ENCODE assay signal across 9 cellular contexts in the genomic region with DNA sequence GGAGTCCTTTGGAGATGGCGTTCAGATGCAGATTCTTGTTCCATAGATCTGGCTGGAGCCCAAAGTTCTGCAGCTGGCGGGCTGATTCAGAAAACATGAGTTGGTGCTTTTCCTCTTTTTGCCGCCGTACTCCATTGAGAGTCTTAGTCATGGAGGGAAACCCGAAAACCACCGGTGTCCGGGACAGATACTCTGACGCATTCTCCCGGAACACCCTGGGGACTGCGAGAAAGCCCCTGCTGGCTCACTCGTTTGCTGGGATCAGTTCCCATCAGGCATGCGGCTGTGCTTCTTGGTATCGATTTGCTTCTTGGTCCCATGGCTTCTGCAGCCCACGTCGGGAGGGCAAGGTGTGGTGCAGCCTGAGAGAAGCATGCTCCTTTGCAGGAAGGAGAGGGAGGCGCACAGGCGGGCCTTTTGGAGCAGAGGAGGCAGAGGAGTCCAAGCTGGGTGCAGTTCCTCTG. TPM values are rescaled to one million over a fixed set of nuclear protein-coding genes. Genes with fewer than 3 reads are reported as not detected.
DNase-seq lines count a peak whose midpoint lies in the region; ATAC-seq, FAIRE-seq and TF ChIP-seq lines count a peak whose summit lies in the region.
"Had no signal": no experiment of that assay in that cellular context is flagged by ENCODE, and none has a peak within 500 bp of the region (broad histone marks: within the 10 kb centered on the region; RNA-seq: fewer than 3 reads in every experiment).

No MANE protein-coding gene starts in this region.

- H3K9me3 Mint-ChIP-seq in activated naive CD4-positive, alpha-beta T cell treated with anti-CD3 and anti-CD28 coated beads for 36 hours: no peaks in the 10 kb centered on the region
- H3K9me3 Mint-ChIP-seq in activated naive CD4-positive, alpha-beta T cell treated with anti-CD3 and anti-CD28 coated beads, Interleukin-2, amount 10 ng/mL, durations not matched to agents 7 days and 5 days: no peaks in the 10 kb centered on the region
- H3K9me3 Mint-ChIP-seq in activated naive CD8-positive, alpha-beta T cell treated with anti-CD3 and anti-CD28 coated beads, Interleukin-2, amount 50 U/mL, for 24 hours: no peaks in the 10 kb centered on the region

- H3K27ac ChIP-seq in kidney (ENCODE audit: low read depth in 2 of 2, low read length in 2 of 2): no peak overlapping the region

- FAIRE-seq in kidney (lab: Jason Lieb, UNC): no peak
- FAIRE-seq: G401.6 had no signal

- CTCF ChIA-PET in activated naive CD4-positive, alpha-beta T cell treated with anti-CD3 and anti-CD28 coated beads for 36 hours (lab: Charles Lee): interaction anchor here (0.7 to 2.0 kb wide), 5 partner anchors 23 to 230 kb away, joined by 3 to 8 read pairs (median 5); partner anchors contain the start of gene PFKFB3
- CTCF ChIA-PET in activated naive CD4-positive, alpha-beta T cell treated with anti-CD3 and anti-CD28 coated beads, Interleukin-2, amount 10 ng/mL, durations not matched to agents 7 days and 5 days (lab: Charles Lee): interaction anchor here (1.3 to 4.1 kb wide), 6 partner anchors 13 to 234 kb away, joined by 3 to 32 read pairs (median 15); partner anchors contain the start of gene PFKFB3
- CTCF ChIA-PET in GM10248 (lab: Yijun Ruan, JAX): interaction anchor here (0.7 to 1.8 kb wide), 4 partner anchors 20 to 230 kb away, joined by 3 to 8 read pairs (median 6); partner anchors contain the start of gene PFKFB3

- H3K9ac ChIP-seq in kidney (ENCODE audit: low read length in 2 of 2): no peak overlapping the region

- H3K4me3 ChIP-seq in kidney (ENCODE audit: low read length in 2 of 2): no peak overlapping the region

- peak; percentile 57 for ATAC-seq in activated naive CD8-positive, alpha-beta T cell treated with anti-CD3 and anti-CD28 coated beads, Interleukin-2, amount 50 U/mL, for 24 hours
- ATAC-seq in left lobe of liver: no peak

- H3K36me3 Mint-ChIP-seq in activated naive CD4-positive, alpha-beta T cell treated with anti-CD3 and anti-CD28 coated beads for 36 hours (ENCODE audit: low read depth): peaks cover 31% of the 10 kb centered on the region
- H3K36me3 Mint-ChIP-seq in activated naive CD4-positive, alpha-beta T cell treated with anti-CD3 and anti-CD28 coated beads, Interleukin-2, amount 10 ng/mL, durations not matched to agents 7 days and 5 days: peaks cover 21% of the 10 kb centered on the region
- H3K36me3 Mint-ChIP-seq in activated naive CD8-positive, alpha-beta T cell treated with anti-CD3 and anti-CD28 coated beads, Interleukin-2, amount 50 U/mL, for 24 hours (ENCODE audit: low read depth): peaks cover 25% of the 10 kb centered on the region

- peak; percentile 82 for DNase-seq in activated naive CD4-positive, alpha-beta T cell treated with anti-CD3 and anti-CD28 coated beads for 36 hours
- no peak for DNase-seq in activated naive CD4-positive, alpha-beta T cell treated with anti-CD3 and anti-CD28 coated beads, Interleukin-2, amount 10 ng/mL, durations not matched to agents 7 days and 5 days
- DNase-seq in activated naive CD8-positive, alpha-beta T cell treated with anti-CD3 and anti-CD28 coated beads, Interleukin-2, amount 50 U/mL, for 24 hours: peak; percentile 37
- peak; percentile 80 for DNase-seq in kidney
- DNase-seq in superior temporal gyrus (ENCODE audit: extremely low spot score): peak; percentile 94
- no peak for DNase-seq in NCI-H526 treated with DMSO at 0.1 percent for 48 hours (lab: John Stamatoyannopoulos, UW)
- DNase-seq in GM10248 (ENCODE audit: extremely low spot score): no peak
- DNase-seq in left lobe of liver (ENCODE audit: low spot score): no peak

- H3K27ac Mint-ChIP-seq in activated naive CD4-positive, alpha-beta T cell treated with anti-CD3 and anti-CD28 coated beads for 36 hours: peak overlapping the region; percentile 70
- no peak overlapping the region for H3K27ac Mint-ChIP-seq in activated naive CD4-positive, alpha-beta T cell treated with anti-CD3 and anti-CD28 coated beads, Interleukin-2, amount 10 ng/mL, durations not matched to agents 7 days and 5 days
- peak overlapping the region; percentile 17 for H3K27ac Mint-ChIP-seq in activated naive CD8-positive, alpha-beta T cell treated with anti-CD3 and anti-CD28 coated beads, Interleukin-2, amount 50 U/mL, for 24 hours

- intact Hi-C loops in activated naive CD4-positive, alpha-beta T cell treated with anti-CD3 and anti-CD28 coated beads for 36 hours (cut with micrococcal nuclease): loop anchor here (2.0 kb wide), 1 partner anchor 15 kb away; no protein-coding TSS in a partner anchor
- intact Hi-C loops in kidney (cut with DNase I): no loop called here

- peaks cover 86% of the 10 kb centered on the region for H3K4me1 Mint-ChIP-seq in activated naive CD4-positive, alpha-beta T cell treated with anti-CD3 and anti-CD28 coated beads for 36 hours (ENCODE audit: low read depth)
- H3K4me1 Mint-ChIP-seq in activated naive CD4-positive, alpha-beta T cell treated with anti-CD3 and anti-CD28 coated beads, Interleukin-2, amount 10 ng/mL, durations not matched to agents 7 days and 5 days: peaks cover 84% of the 10 kb centered on the region
- peaks cover 85% of the 10 kb centered on the region for H3K4me1 Mint-ChIP-seq in activated naive CD8-positive, alpha-beta T cell treated with anti-CD3 and anti-CD28 coated beads, Interleukin-2, amount 50 U/mL, for 24 hours

- H3K4me3 Mint-ChIP-seq in activated naive CD4-positive, alpha-beta T cell treated with anti-CD3 and anti-CD28 coated beads for 36 hours: no peak overlapping the region
- no peak overlapping the region for H3K4me3 Mint-ChIP-seq in activated naive CD4-positive, alpha-beta T cell treated with anti-CD3 and anti-CD28 coated beads, Interleukin-2, amount 10 ng/mL, durations not matched to agents 7 days and 5 days
- H3K4me3 Mint-ChIP-seq in activated naive CD8-positive, alpha-beta T cell treated with anti-CD3 and anti-CD28 coated beads, Interleukin-2, amount 50 U/mL, for 24 hours: peak overlapping the region; percentile 27

- H3K36me3 ChIP-seq in kidney (ENCODE audit: control insufficient read depth in 1 of 2, insufficient read depth in 2 of 2, low read length in 2 of 2): no peaks in the 10 kb centered on the region

- POLR2A ChIA-PET in GM10248 (lab: Yijun Ruan, JAX): no interaction called here

- no peaks in the 10 kb centered on the region for H3K27me3 Mint-ChIP-seq in activated naive CD4-positive, alpha-beta T cell treated with anti-CD3 and anti-CD28 coated beads for 36 hours (ENCODE audit: low read depth)
- no peaks in the 10 kb centered on the region for H3K27me3 Mint-ChIP-seq in activated naive CD4-positive, alpha-beta T cell treated with anti-CD3 and anti-CD28 coated beads, Interleukin-2, amount 10 ng/mL, durations not matched to agents 7 days and 5 days
- H3K27me3 Mint-ChIP-seq in activated naive CD8-positive, alpha-beta T cell treated with anti-CD3 and anti-CD28 coated beads, Interleukin-2, amount 50 U/mL, for 24 hours: no peaks in the 10 kb centered on the region

- peaks cover 2 to 8% of the 10 kb centered on the region in 2 donors for H3K4me1 ChIP-seq in kidney (ENCODE audit: control insufficient read depth in 1 of 2, insufficient read depth in 1 of 2, low read depth in 1 of 2, low read length in 2 of 2)

- H3K9me3 ChIP-seq in kidney (ENCODE audit: control insufficient read depth in 1 of 2, low read length in 2 of 2): no peaks in the 10 kb centered on the region

- TF ChIP-seq CTCF in kidney (IDR thresholded peaks at IDR 0.05; ENCODE audit: borderline replicate concordance, extremely low read depth, insufficient read depth) (no peak), GM10248 (IDR thresholded peaks at IDR 0.05; ENCODE audit: control extremely low read depth, extremely low read depth, low read depth, missing control alignments) (no peak)

RNA-seq across cellular contexts. Expression of gene PFKFB3, which starts 30.8 kb away (rescaled TPM):
- total RNA-seq in activated naive CD4-positive, alpha-beta T cell treated with anti-CD3 and anti-CD28 coated beads for 36 hours: 10 to 100 TPM; 87.7 to 88.5 TPM
- total RNA-seq in kidney: 141 TPM
- polyA plus RNA-seq in kidney (ENCODE audit: insufficient read depth, low read depth, low replicate concordance): 34.9 TPM
- 39.2 TPM for total RNA-seq in left lobe of liver

Comparison
In these comparisons a context has a peak if more than half of its experiments do, and no peak if none do; other contexts are left out.
1. DNase-seq: peak in activated naive CD4-positive, alpha-beta T cell treated with anti-CD3 and anti-CD28 coated beads for 36 hours (single experiment), activated naive CD8-positive, alpha-beta T cell treated with anti-CD3 and anti-CD28 coated beads, Interleukin-2, amount 50 U/mL, for 24 hours (single experiment), kidney (single experiment) and superior temporal gyrus (single experiment); none in activated naive CD4-positive, alpha-beta T cell treated with anti-CD3 and anti-CD28 coated beads, Interleukin-2, amount 10 ng/mL, durations not matched to agents 7 days and 5 days (single experiment), NCI-H526 treated with DMSO at 0.1 percent for 48 hours (single experiment), GM10248 (single experiment) and left lobe of liver (single experiment).